ENCODE assay signal across 8 cellular contexts in the genomic region with DNA sequence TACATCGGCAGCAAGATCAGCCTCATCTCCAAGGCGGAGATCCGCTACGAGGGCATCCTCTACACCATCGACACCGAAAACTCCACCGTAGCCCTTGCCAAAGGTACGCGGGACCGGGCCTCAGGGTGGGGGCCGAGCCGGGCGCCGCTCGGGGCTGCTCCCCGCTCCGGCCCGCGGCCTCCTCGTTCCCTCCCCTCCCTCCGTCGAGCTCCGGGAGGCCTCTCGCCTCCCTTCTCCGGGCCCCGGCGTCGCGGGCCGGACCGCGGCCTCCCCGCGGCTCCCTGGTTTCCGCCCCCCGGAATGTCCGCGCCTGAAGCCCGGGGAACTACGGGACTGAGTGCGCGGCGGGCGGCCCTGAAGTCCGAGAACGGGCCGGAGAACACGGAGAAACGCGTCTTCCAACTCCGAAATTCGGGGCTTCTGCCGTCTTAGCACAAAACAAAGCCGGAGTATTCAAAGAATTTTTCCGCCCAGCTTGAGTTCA. TPM values are rescaled to one million over a fixed set of nuclear protein-coding genes. Genes with fewer than 3 reads are reported as not detected.
DNase-seq lines count a peak whose midpoint lies in the region; ATAC-seq and TF ChIP-seq lines count a peak whose summit lies in the region.

No MANE protein-coding gene starts in this region.

- H3K27me3 Mint-ChIP-seq in activated T-cell treated with anti-CD3 and anti-CD28 coated beads, Interleukin-2, amount 50 U/mL, for 24 hours: no peaks in the 10 kb centered on the region

- H3K4me3 ChIP-seq in ectodermal cell (ENCODE audit: insufficient read depth, low read depth, low read length) (peak overlapping the region; percentile 96), mucosa of descending colon (peak overlapping the region; percentile 94), upper lobe of left lung (peak overlapping the region; percentile 65 to 97 (median 72))

- H3K4me3 Mint-ChIP-seq in activated T-cell treated with anti-CD3 and anti-CD28 coated beads, Interleukin-2, amount 50 U/mL, for 24 hours: peak overlapping the region; percentile 92

- intact Hi-C loops in mucosa of descending colon (cut with DNase I, micrococcal nuclease): no loop called here

- H3K9me3 ChIP-seq in ectodermal cell (ENCODE audit: control insufficient read depth, low read length) (no peaks in the 10 kb centered on the region), mucosa of descending colon (no peaks in the 10 kb centered on the region), upper lobe of left lung (no peaks in the 10 kb centered on the region)

- ATAC-seq in HG02885 (IDR thresholded peaks at IDR 0.05; ENCODE audit: poor library complexity, unreplicated experiment) (peak; percentile 31), mucosa of descending colon (peak; percentile 61), upper lobe of left lung (ENCODE audit: low FRiP score in 2 of 2) (peak; percentile 50 to 68)

- H3K4me1 Mint-ChIP-seq in activated T-cell treated with anti-CD3 and anti-CD28 coated beads, Interleukin-2, amount 50 U/mL, for 24 hours (ENCODE audit: low read depth): peaks cover 47% of the 10 kb centered on the region

- no peaks in the 10 kb centered on the region for H3K4me1 ChIP-seq in ectodermal cell (ENCODE audit: control insufficient read depth, insufficient read depth, low read length)
- H3K4me1 ChIP-seq in mucosa of descending colon (ENCODE audit: low read depth): peaks cover 38% of the 10 kb centered on the region
- H3K4me1 ChIP-seq in upper lobe of left lung: peaks cover 47 to 52% (median 50%) of the 10 kb centered on the region in 4 donors

- H3K36me3 ChIP-seq in ectodermal cell (ENCODE audit: control insufficient read depth, insufficient read depth, low read length) (no peaks in the 10 kb centered on the region), mucosa of descending colon (ENCODE audit: low read depth) (no peaks in the 10 kb centered on the region), upper lobe of left lung (no peaks in the 10 kb centered on the region)

- POLR2A ChIA-PET in RWPE1 (lab: Yijun Ruan, JAX; ENCODE audit: low non-redundant PET): no interaction called here

- TF ChIP-seq EP300 in upper lobe of left lung (IDR thresholded peaks at IDR 0.05): no peak

- H3K36me3 Mint-ChIP-seq in activated T-cell treated with anti-CD3 and anti-CD28 coated beads, Interleukin-2, amount 50 U/mL, for 24 hours (ENCODE audit: low read depth): peaks cover 47% of the 10 kb centered on the region

- no peak for TF ChIP-seq POLR2A in upper lobe of left lung (IDR thresholded peaks at IDR 0.05)

- TF ChIP-seq CTCF in RWPE1 (conservative IDR thresholded peaks at IDR 0.05; ENCODE audit: low read depth): no peak
- no peak for TF ChIP-seq CTCF in mucosa of descending colon (IDR thresholded peaks at IDR 0.05)
- no peak for TF ChIP-seq CTCF in upper lobe of left lung (IDR thresholded peaks at IDR 0.05)

- H3K27me3 ChIP-seq in ectodermal cell (ENCODE audit: control insufficient read depth, insufficient read depth, low read length, poor library complexity, severe bottlenecking) (no peaks in the 10 kb centered on the region), upper lobe of left lung (no peaks in the 10 kb centered on the region)

- H3K9me3 Mint-ChIP-seq in activated T-cell treated with anti-CD3 and anti-CD28 coated beads, Interleukin-2, amount 50 U/mL, for 24 hours: no peaks in the 10 kb centered on the region

- peak overlapping the region; percentile 97 for H3K27ac ChIP-seq in RWPE1
- H3K27ac ChIP-seq in ectodermal cell (ENCODE audit: insufficient read depth, low read depth, low read length, poor library complexity, severe bottlenecking): peak overlapping the region; percentile 97
- peak overlapping the region; percentile 98 to 100 (median 99) for H3K27ac ChIP-seq in upper lobe of left lung

- CTCF ChIA-PET in RWPE1 (lab: Yijun Ruan, JAX): no interaction called here

- no peak for DNase-seq in activated T-cell treated with anti-CD3 and anti-CD28 coated beads, Interleukin-2, amount 50 U/mL, for 24 hours
- DNase-seq in activated T-cell treated with anti-CD3 and anti-CD28 coated beads, Interleukin-2, amount 50 U/mL, for 48 hours: no peak
- DNase-seq in RWPE1 (ENCODE audit: low spot score) (peak; percentile 25), mucosa of descending colon (peak in 1 of 3 donors; percentile 34), upper lobe of left lung (peak in 1 of 2 donors; percentile 28), kidney tubule cell (ENCODE audit: low spot score) (no peak)

- H3K27ac Mint-ChIP-seq in activated T-cell treated with anti-CD3 and anti-CD28 coated beads, Interleukin-2, amount 50 U/mL, for 24 hours: peak overlapping the region; percentile 100

- WGBS in ectodermal cell, 2 experiments: 0% methylated on average over 55 of the region's 55 CpGs
- 0% methylated on average over 2 to 20 of the region's 55 CpGs for WGBS in upper lobe of left lung, 2 donors

RNA-seq across cellular contexts. Expression of a gene that starts 0.4 kb away (rescaled TPM):
- 176 TPM for polyA plus RNA-seq in ectodermal cell (2013, experiment 1 of 4)
- 178 TPM for polyA plus RNA-seq in ectodermal cell (2013, experiment 2 of 4)
- 146 TPM for polyA plus RNA-seq in ectodermal cell (2013, experiment 3 of 4)
- 181 TPM for polyA plus RNA-seq in ectodermal cell (2013, experiment 4 of 4)
- total RNA-seq in mucosa of descending colon (100 to 1,000 TPM in 1 of 3 donors, 10 to 100 TPM in 2; 72.5 to 111 (median 85.6) TPM), upper lobe of left lung (100 to 1,000 TPM in 2 of 6 donors, 10 to 100 TPM in 4; 85.2 to 212 (median 96.3) TPM)
